Comparison of ENCODE assay signal across 8 cellular contexts in the genomic region with DNA sequence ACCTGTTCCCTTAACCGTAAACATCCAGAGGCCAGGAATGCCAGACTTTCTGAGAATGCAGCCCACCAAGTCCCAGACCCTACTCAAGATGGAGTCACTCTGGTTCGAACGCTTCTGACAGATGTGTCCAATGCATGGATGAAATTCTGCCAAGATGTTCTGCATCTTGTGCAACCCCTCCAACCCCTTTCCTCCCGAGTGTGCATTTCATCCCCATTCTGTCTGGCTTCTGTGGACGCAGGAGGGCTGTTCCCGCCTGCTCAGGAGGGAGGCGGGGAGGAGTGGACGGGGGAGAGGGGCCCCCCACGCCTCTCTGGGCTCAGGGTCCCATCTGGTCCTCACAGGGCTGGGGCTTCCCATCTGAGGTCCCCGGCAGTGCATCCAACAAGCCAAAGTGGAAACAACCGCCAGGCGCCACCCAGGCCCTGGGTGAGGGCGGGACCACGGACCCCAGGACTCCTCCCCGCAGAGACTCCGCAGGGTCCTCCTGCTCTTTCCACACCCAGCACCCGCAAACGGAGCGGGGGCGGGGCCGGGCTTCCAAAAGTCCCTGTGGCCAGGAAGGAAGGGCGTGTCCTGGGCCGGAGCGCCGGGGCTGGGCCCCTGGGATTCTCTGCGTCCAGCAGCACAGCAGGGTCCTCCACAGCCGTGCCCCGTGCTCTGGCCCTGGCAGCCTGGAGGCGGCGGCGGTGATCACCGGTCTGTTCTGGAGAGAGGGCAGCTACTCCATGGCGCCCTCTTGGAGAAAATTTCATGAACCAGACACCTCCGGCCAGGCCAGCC. TPM values are rescaled to one million over a fixed set of nuclear protein-coding genes. Genes with fewer than 3 reads are reported as not detected.
DNase-seq lines count a peak whose midpoint lies in the region; ATAC-seq, FAIRE-seq and TF ChIP-seq lines count a peak whose summit lies in the region.

No MANE protein-coding gene starts in this region.

- peak; percentile 41 for TF ChIP-seq CTCF in D721Med (IDR thresholded peaks at IDR 0.05; ENCODE audit: insufficient read depth, missing control alignments)
- peak; percentile 73 for TF ChIP-seq CTCF in HFFc6 (IDR thresholded peaks at IDR 0.05)
- peak; percentile 48; the same call in 1 of the 2 replicates for TF ChIP-seq CTCF in OCI-LY7 (conservative IDR thresholded peaks at IDR 0.05; ENCODE audit: low read length)
- no peak for TF ChIP-seq CTCF in pancreas (IDR thresholded peaks at IDR 0.05)

- POLR2A ChIA-PET in OCI-LY7 (lab: Charles Lee) = no interaction called here

- no peak for FAIRE-seq in D721Med (lab: Jason Lieb, UNC)
- no peak for FAIRE-seq in pancreas (lab: Jason Lieb, UNC)

- DNase-seq in D721Med (ENCODE audit: insufficient read length, low spot score) (no peak), HFFc6 (peak; percentile 41), OCI-LY7 (ENCODE audit: low spot score) (peak; percentile 21), globus pallidus (ENCODE audit: low spot score) (peak; percentile 44), pancreas (peak in 4 of 6 donors; percentile 41 to 72 (median 46)), NCI-H446 treated with DMSO at 0.1 percent for 48 hours (lab: John Stamatoyannopoulos, UW) (no peak)
- DNase-seq in activated effector memory CD4-positive, alpha-beta T cell treated with anti-CD3 and anti-CD28 coated beads, Interleukin-2, amount 50 U/mL, for 16 hours = peak; percentile 83

- no peaks in the 10 kb centered on the region for H4K20me1 ChIP-seq in OCI-LY7 (ENCODE audit: insufficient read depth, low read length)

- H3K4me3 ChIP-seq in OCI-LY7 (ENCODE audit: low read depth, low read length, poor library complexity, severe bottlenecking) (no peak overlapping the region), pancreas (peak overlapping the region in 1 of 4 donors; percentile 37)

- H3K4me3 Mint-ChIP-seq in HFFc6 = peak overlapping the region; percentile 80

- H3K9me3 ChIP-seq in OCI-LY7 (ENCODE audit: low read length) (no peaks in the 10 kb centered on the region), pancreas (no peaks in the 10 kb centered on the region)

- no TSS peak for BruUV-seq in OCI-LY7 (replicated peaks; lab: Mats Ljungman, UMichigan)

- H3K27ac ChIP-seq in OCI-LY7 (ENCODE audit: low read depth, low read length, poor library complexity, severe bottlenecking) (no peak overlapping the region), pancreas (no peak overlapping the region)

- H3K4me1 Mint-ChIP-seq in HFFc6 (ENCODE audit: low read depth) = peaks cover 10% of the 10 kb centered on the region

- no peaks in the 10 kb centered on the region for H3K27me3 ChIP-seq in pancreas

- H2AFZ ChIP-seq in OCI-LY7 (ENCODE audit: low read length) = no peak overlapping the region

- H3K36me3 ChIP-seq in OCI-LY7 (ENCODE audit: insufficient read depth, low read length) = peaks cover 9% of the 10 kb centered on the region
- H3K36me3 ChIP-seq in pancreas = peaks cover 0 to 13% (median 10%) of the 10 kb centered on the region in 3 donors

- no peaks in the 10 kb centered on the region for H3K4me1 ChIP-seq in OCI-LY7 (ENCODE audit: insufficient read depth, low read length, poor library complexity, severe bottlenecking)
- peaks cover 0 to 9% (median 0%) of the 10 kb centered on the region in 3 donors for H3K4me1 ChIP-seq in pancreas

- no peaks in the 10 kb centered on the region for H3K36me3 Mint-ChIP-seq in HFFc6 (ENCODE audit: low read depth)

- intact Hi-C loops in OCI-LY7 (cut with micrococcal nuclease; ENCODE audit: unreplicated experiment) (no loop called here), pancreas (cut with DNase I) (no loop called here)

- H3K27me3 Mint-ChIP-seq in HFFc6 (ENCODE audit: insufficient read depth) = peaks cover 30% of the 10 kb centered on the region

- ATAC-seq in pancreas (peak; percentile 45 to 80 (median 66)), GM18517 (IDR thresholded peaks at IDR 0.05; ENCODE audit: unreplicated experiment) (no peak)

- peak overlapping the region; percentile 83 for H3K27ac Mint-ChIP-seq in HFFc6

- no peaks in the 10 kb centered on the region for H3K9me2 ChIP-seq in OCI-LY7 (ENCODE audit: insufficient read depth, low read length)

- peak overlapping the region; percentile 23; the same call in 1 of the 2 replicates for H3K4me2 ChIP-seq in OCI-LY7 (ENCODE audit: low read length)

- H3K9me3 Mint-ChIP-seq in HFFc6 = no peaks in the 10 kb centered on the region

- CTCF ChIA-PET in OCI-LY7 (lab: Charles Lee; ENCODE audit: unreplicated experiment) = no interaction called here

- WGBS in pancreas, 2 donors = 12 to 15% methylated on average over 33 to 34 of the region's 34 CpGs

- H3K79me2 ChIP-seq in OCI-LY7 (ENCODE audit: insufficient read depth, low read depth, low read length) = no peaks in the 10 kb centered on the region

RNA-seq across cellular contexts. Expression of a gene that starts 27.7 kb away (rescaled TPM):
- total RNA-seq in HFFc6 (2021; fragmentation: NEBNext Ultra II Directional; extraction: Animal tissue kit (Norgen Biotek cat#: 25700)) = 100 to 1,000 TPM; 116 to 160 (median 147) TPM
- total RNA-seq in OCI-LY7 (2014; rRNA removed; shearing (Covaris generic)) = 59.5 and 60.3 TPM in 2 replicates
- total RNA-seq in OCI-LY7 (2022) (85.5 and 94.6 TPM in 2 replicates), pancreas (10 to 100 TPM; 17.3 to 29.1 (median 21.7) TPM)
- 10 to 100 TPM; 14.0 to 29.1 TPM for polyA plus RNA-seq in pancreas

RNA-seq across cellular contexts. Expression of a gene that starts 27.9 kb away (rescaled TPM):
- total RNA-seq in HFFc6 (2021; fragmentation: NEBNext Ultra II Directional; extraction: Animal tissue kit (Norgen Biotek cat#: 25700)) = 100 to 1,000 TPM; 241 to 290 (median 277) TPM
- total RNA-seq in OCI-LY7 (2014; rRNA removed; shearing (Covaris generic)) = 38.3 and 38.9 TPM in 2 replicates
- 56.3 and 58.1 TPM in 2 replicates for total RNA-seq in OCI-LY7 (2022)
- total RNA-seq in pancreas = 100 to 1,000 TPM in 1 of 6 donors, 10 to 100 TPM in 5; 47.3 to 118 (median 60.6) TPM
- 10 to 100 TPM; 44.9 to 71.0 TPM for polyA plus RNA-seq in pancreas

RNA-seq across cellular contexts. Expression of a gene that starts 44.0 kb away (rescaled TPM):
- total RNA-seq in HFFc6 (2021; fragmentation: NEBNext Ultra II Directional; extraction: Animal tissue kit (Norgen Biotek cat#: 25700)) = 10 to 100 TPM; 53.5 to 73.3 (median 61.0) TPM
- 104 and 121 TPM in 2 replicates for total RNA-seq in OCI-LY7 (2014; rRNA removed; shearing (Covaris generic))
- total RNA-seq in OCI-LY7 (2022) = 137 and 141 TPM in 2 replicates
- 10 to 100 TPM; 30.5 to 48.0 (median 39.7) TPM for total RNA-seq in pancreas
- polyA plus RNA-seq in pancreas = 10 to 100 TPM; 44.6 to 53.2 TPM

Comparison
In these comparisons a context has a peak if more than half of its experiments do, and no peak if none do; other contexts are left out.
1. DNase-seq: peak in HFFc6 (single experiment), OCI-LY7 (single experiment), activated effector memory CD4-positive, alpha-beta T cell treated with anti-CD3 and anti-CD28 coated beads, Interleukin-2, amount 50 U/mL, for 16 hours (single experiment), globus pallidus (single experiment) and pancreas (4 of 6); none in D721Med (single experiment) and NCI-H446 treated with DMSO at 0.1 percent for 48 hours (single experiment).
2. CTCF ChIP-seq: peak in D721Med (single experiment), HFFc6 (single experiment) and OCI-LY7 (single experiment); none in pancreas (0 of 4).